Comparison of ENCODE assay signal across 20 cellular contexts in the genomic region with DNA sequence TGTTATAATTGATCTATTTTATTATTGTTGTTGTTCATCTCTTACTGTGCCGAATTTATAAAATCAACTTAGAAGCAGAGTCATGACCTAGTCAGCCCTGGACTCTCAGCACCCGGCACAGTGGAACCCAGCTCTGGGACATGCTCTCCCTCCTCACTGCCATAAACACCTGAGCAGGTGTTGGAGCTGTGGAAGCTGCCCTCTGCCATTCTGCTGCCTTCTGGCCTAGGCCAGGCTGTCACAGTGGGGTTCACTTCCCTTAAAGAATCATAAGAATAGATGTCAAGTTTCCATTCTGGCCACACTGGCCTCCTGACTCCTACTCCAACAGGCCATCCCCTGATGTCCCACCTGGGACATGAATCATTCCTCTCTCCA.
DNase-seq lines count a peak whose midpoint lies in the region; ATAC-seq and TF ChIP-seq lines count a peak whose summit lies in the region.
"Had no signal": no experiment of that assay in that cellular context is flagged by ENCODE, and none has a peak within 500 bp of the region (broad histone marks: within the 10 kb centered on the region; RNA-seq: fewer than 3 reads in every experiment).

No MANE protein-coding gene starts in this region.

- no peaks in the 10 kb centered on the region for H3K36me3 Mint-ChIP-seq in mesothelial cell of epicardium

- TF ChIP-seq POLR2A in breast epithelium (IDR thresholded peaks at IDR 0.05) (no peak), uterus (IDR thresholded peaks at IDR 0.05) (no peak)

- peak overlapping the region; percentile 95 for H3K27ac Mint-ChIP-seq in mesothelial cell of epicardium

- H3K27me3 Mint-ChIP-seq in mesothelial cell of epicardium (ENCODE audit: low read depth): no peaks in the 10 kb centered on the region
- H3K27me3 Mint-ChIP-seq: CD4-positive, CD25-positive, alpha-beta regulatory T cell had no signal

- H3K4me1 ChIP-seq in breast epithelium: peaks cover 5 to 10% of the 10 kb centered on the region in 2 donors
- H3K4me1 ChIP-seq in uterus: peaks cover 0 to 11% of the 10 kb centered on the region in 2 donors
- peaks cover 8% of the 10 kb centered on the region for H3K4me1 ChIP-seq in right cardiac atrium (ENCODE audit: control insufficient read depth, insufficient read depth, low read length)
- H3K4me1 ChIP-seq: HAP-1 had no signal

- intact Hi-C loops in breast epithelium (cut with DNase I; ENCODE audit: low total_unique reads) (loop anchor here (10.0 kb wide), 1 partner anchor 51 kb away; no protein-coding TSS in a partner anchor), sciatic nerve (cut with DNase I) (no loop called here), uterus (cut with DNase I; ENCODE audit: low total_unique reads) (no loop called here), right cardiac atrium (cut with DNase I) (loop anchor here in 2 of 4 donors (5.0 to 10.0 kb wide), 2 partner anchors 71 to 193 kb away; a partner anchor contains a TSS)

- H3K27me3 ChIP-seq in breast epithelium: no peaks in the 10 kb centered on the region
- no peaks in the 10 kb centered on the region for H3K27me3 ChIP-seq in uterus
- no peaks in the 10 kb centered on the region for H3K27me3 ChIP-seq in right cardiac atrium (ENCODE audit: control insufficient read depth, insufficient read depth)
- H3K27me3 ChIP-seq: SJCRH30 had no signal

- H3K9me3 ChIP-seq in breast epithelium (no peaks in the 10 kb centered on the region), uterus (no peaks in the 10 kb centered on the region), right cardiac atrium (ENCODE audit: control insufficient read depth, low read length) (no peaks in the 10 kb centered on the region)
- H3K9me3 ChIP-seq: HAP-1, SJCRH30 had no signal

- H3K9me3 Mint-ChIP-seq in mesothelial cell of epicardium: no peaks in the 10 kb centered on the region

- TF ChIP-seq CTCF in breast epithelium (IDR thresholded peaks at IDR 0.05): no peak
- no peak for TF ChIP-seq CTCF in mesothelial cell of epicardium (IDR thresholded peaks at IDR 0.05; ENCODE audit: unreplicated experiment)
- TF ChIP-seq CTCF in uterus (IDR thresholded peaks at IDR 0.05): no peak

- ATAC-seq in sciatic nerve (no peak), right cardiac atrium (no peak)
- ATAC-seq: Panc1 had no signal

- H3K36me3 ChIP-seq in breast epithelium (no peaks in the 10 kb centered on the region), uterus (no peaks in the 10 kb centered on the region)
- H3K36me3 ChIP-seq: HAP-1, SJCRH30 had no signal

- peak overlapping the region; percentile 95 for H3K27ac ChIP-seq in breast epithelium
- H3K27ac ChIP-seq in uterus: peak overlapping the region in 1 of 2 donors; percentile 4
- H3K27ac ChIP-seq in right cardiac atrium (ENCODE audit: low read length): no peak overlapping the region
- H3K27ac ChIP-seq: SJCRH30 had no signal

- H3K4me3 ChIP-seq in breast epithelium (no peak overlapping the region), uterus (no peak overlapping the region), right cardiac atrium (ENCODE audit: low read length) (no peak overlapping the region)
- H3K4me3 ChIP-seq: HAP-1, SJCRH30 had no signal

- H3K4me3 Mint-ChIP-seq in mesothelial cell of epicardium: no peak overlapping the region

- peaks cover 53% of the 10 kb centered on the region for H3K4me1 Mint-ChIP-seq in mesothelial cell of epicardium

- 96% methylated on average over 2 of the region's 2 CpGs for WGBS in right cardiac atrium

- DNase-seq in breast epithelium (ENCODE audit: low spot score in 2 of 2) (no peak), mesothelial cell of epicardium (ENCODE audit: low spot score in 2 of 2, unreplicated experiment in 2 of 2) (no peak), sciatic nerve (ENCODE audit: low spot score) (peak; percentile 43), uterus (peak; percentile 9 to 11), ureter (ENCODE audit: low spot score) (no peak), right cardiac atrium (no peak), AG08395 (ENCODE audit: low spot score) (no peak)
- DNase-seq: CD4-positive, CD25-positive, alpha-beta regulatory T cell; DMS79 treated with DMSO at 0.1 percent for 48 hours; KBM-7; NCI-H1092 treated with DMSO at 0.1 percent for 48 hours; NCI-H1436 treated with DMSO at 0.1 percent for 48 hours; NCI-H2029 treated with DMSO at 0.1 percent for 48 hours; NCI-H226; NCI-H524; NCI-H774; NK-92 treated with Interleukin-12 subunit alpha and Interleukin-12 subunit beta, amount 100 ng/mL, for 24 hours; SJCRH30 had no signal

Comparison
In these comparisons a context has a peak if more than half of its experiments do, and no peak if none do; other contexts are left out.
1. DNase-seq: peak in sciatic nerve (single experiment) and uterus (2 of 2); none in breast epithelium (0 of 2), mesothelial cell of epicardium (0 of 2), ureter (single experiment), right cardiac atrium (0 of 3) and AG08395 (single experiment).